17 cellular contexts compared by ENCODE assay signal in genomic region chr2:96158554-96158940, GRCh38. TPM values are rescaled to one million over a fixed set of nuclear protein-coding genes. Genes with fewer than 3 reads are reported as not detected.
DNase-seq lines count a peak whose midpoint lies in the region; ATAC-seq and TF ChIP-seq lines count a peak whose summit lies in the region.
"Had no signal": no experiment of that assay in that cellular context is flagged by ENCODE, and none has a peak within 500 bp of the region (broad histone marks: within the 10 kb centered on the region; RNA-seq: fewer than 3 reads in every experiment).

No MANE protein-coding gene starts in this region.

- no peaks in the 10 kb centered on the region for H3K36me3 ChIP-seq in osteoblast (ENCODE audit: insufficient read depth, low read length)

- TF ChIP-seq POLR2A in GM18526 (IDR thresholded peaks at IDR 0.05; ENCODE audit: extremely low read depth, insufficient read length) = peak; percentile 15

- no peaks in the 10 kb centered on the region for H3K9me3 ChIP-seq in osteoblast (ENCODE audit: low read depth, low read length)
- H3K9me3 ChIP-seq: testis had no signal

- H3K4me3 Mint-ChIP-seq in activated CD4-positive, alpha-beta T cell treated with anti-CD3 and anti-CD28 coated beads, Interleukin-2, amount 10 ng/mL, durations not matched to agents 24 days and 14 days = peak overlapping the region; percentile 70

- H3K9me3 Mint-ChIP-seq in activated CD4-positive, alpha-beta T cell treated with anti-CD3 and anti-CD28 coated beads, Interleukin-2, amount 10 ng/mL, durations not matched to agents 24 days and 14 days = peaks cover 3% of the 10 kb centered on the region
- peaks cover 3 to 7% of the 10 kb centered on the region in 2 donors for H3K9me3 Mint-ChIP-seq in activated naive CD4-positive, alpha-beta T cell treated with anti-CD3 and anti-CD28 coated beads, Interleukin-2, amount 50 U/mL, for 72 hours

- intact Hi-C loops in activated CD4-positive, alpha-beta T cell treated with anti-CD3 and anti-CD28 coated beads, Interleukin-2, amount 10 ng/mL, durations not matched to agents 24 days and 14 days (cut with micrococcal nuclease) = no loop called here

- H3K4me2 ChIP-seq in osteoblast (ENCODE audit: insufficient read depth, low read length) = no peak overlapping the region
- H3K4me2 ChIP-seq: smooth muscle cell had no signal

- H3K27ac ChIP-seq in osteoblast (ENCODE audit: low read depth, low read length) = no peak overlapping the region
- H3K27ac ChIP-seq: testis had no signal

- H3K4me3 ChIP-seq in osteoblast (ENCODE audit: insufficient read depth, low read length) = no peak overlapping the region
- H3K4me3 ChIP-seq: smooth muscle cell, testis had no signal

- no peak for DNase-seq in activated CD4-positive, alpha-beta T cell treated with anti-CD3 and anti-CD28 coated beads, Interleukin-2, amount 10 ng/mL, durations not matched to agents 24 days and 14 days
- no peak for DNase-seq in activated CD4-positive, alpha-beta T cell treated with anti-CD3 and anti-CD28 coated beads, Interleukin-2, amount 50 U/mL, for 4 hours
- DNase-seq in activated naive CD4-positive, alpha-beta T cell treated with anti-CD3 and anti-CD28 coated beads, Interleukin-2, amount 50 U/mL, for 72 hours (ENCODE audit: low spot score in 2 of 2) = no peak
- DNase-seq in osteoblast (ENCODE audit: insufficient read length, low spot score, missing footprints) (peak; percentile 9), DMS79 treated with DMSO at 0.1 percent for 48 hours (lab: John Stamatoyannopoulos, UW) (no peak)
- DNase-seq: NCI-H1436, NCI-H524, occipital lobe, testis had no signal

- no peaks in the 10 kb centered on the region for H3K4me1 ChIP-seq in osteoblast (ENCODE audit: insufficient read depth, low read length)

- H4K20me1 ChIP-seq in osteoblast (ENCODE audit: insufficient read depth, low read length) = no peaks in the 10 kb centered on the region

- H3K27me3 ChIP-seq in osteoblast (ENCODE audit: insufficient read depth, low read length) = peaks cover 2% of the 10 kb centered on the region
- H3K27me3 ChIP-seq: testis had no signal

- H3K27ac Mint-ChIP-seq in activated CD4-positive, alpha-beta T cell treated with anti-CD3 and anti-CD28 coated beads, Interleukin-2, amount 10 ng/mL, durations not matched to agents 24 days and 14 days = peak overlapping the region; percentile 92
- peak overlapping the region; percentile 93 to 98 for H3K27ac Mint-ChIP-seq in activated naive CD4-positive, alpha-beta T cell treated with anti-CD3 and anti-CD28 coated beads, Interleukin-2, amount 50 U/mL, for 72 hours

- ATAC-seq in activated naive CD4-positive, alpha-beta T cell treated with anti-CD3 and anti-CD28 coated beads, Interleukin-2, amount 50 U/mL, for 72 hours = no peak
- ATAC-seq in GM18861 (IDR thresholded peaks at IDR 0.05; ENCODE audit: unreplicated experiment) (no peak), GM18858 (IDR thresholded peaks at IDR 0.05; ENCODE audit: unreplicated experiment) (no peak)
- ATAC-seq: Panc1 had no signal

- peaks cover 3% of the 10 kb centered on the region for H3K36me3 Mint-ChIP-seq in activated CD4-positive, alpha-beta T cell treated with anti-CD3 and anti-CD28 coated beads, Interleukin-2, amount 10 ng/mL, durations not matched to agents 24 days and 14 days (ENCODE audit: low read depth)
- H3K36me3 Mint-ChIP-seq in activated naive CD4-positive, alpha-beta T cell treated with anti-CD3 and anti-CD28 coated beads, Interleukin-2, amount 50 U/mL, for 72 hours = peaks cover 0 to 16% of the 10 kb centered on the region in 2 donors

- no peaks in the 10 kb centered on the region for H3K27me3 Mint-ChIP-seq in activated CD4-positive, alpha-beta T cell treated with anti-CD3 and anti-CD28 coated beads, Interleukin-2, amount 10 ng/mL, durations not matched to agents 24 days and 14 days

- peaks cover 62% of the 10 kb centered on the region for H3K4me1 Mint-ChIP-seq in activated CD4-positive, alpha-beta T cell treated with anti-CD3 and anti-CD28 coated beads, Interleukin-2, amount 10 ng/mL, durations not matched to agents 24 days and 14 days

- no peaks in the 10 kb centered on the region for H3K79me2 ChIP-seq in osteoblast (ENCODE audit: insufficient read depth, low read length)

- no peak overlapping the region for H2AFZ ChIP-seq in osteoblast (ENCODE audit: low read length)

- no peak for TF ChIP-seq CTCF in osteoblast (IDR thresholded peaks at IDR 0.05; ENCODE audit: extremely low read depth, low read depth, low read length)

RNA-seq across cellular contexts. Expression of gene DUSP2, which starts 13.3 kb away (rescaled TPM):
- 436 and 445 TPM in 2 replicates for total RNA-seq in activated CD4-positive, alpha-beta T cell treated with anti-CD3 and anti-CD28 coated beads, Interleukin-2, amount 10 ng/mL, durations not matched to agents 24 days and 14 days
- 100 to 1,000 TPM; 202 to 218 TPM for total RNA-seq in activated naive CD4-positive, alpha-beta T cell treated with anti-CD3 and anti-CD28 coated beads, Interleukin-2, amount 50 U/mL, for 72 hours
- total RNA-seq in osteoblast = 2.7 and 3.3 TPM in 2 replicates

RNA-seq across cellular contexts. Expression of gene ASTL, which starts 20.2 kb away (rescaled TPM):
- 2.4 and 3.4 TPM in 2 replicates for total RNA-seq in activated CD4-positive, alpha-beta T cell treated with anti-CD3 and anti-CD28 coated beads, Interleukin-2, amount 10 ng/mL, durations not matched to agents 24 days and 14 days
- 1 to 10 TPM in 1 of 2 donors, under 1 TPM in 1; 0.82 to 3.4 TPM for total RNA-seq in activated naive CD4-positive, alpha-beta T cell treated with anti-CD3 and anti-CD28 coated beads, Interleukin-2, amount 50 U/mL, for 72 hours
- not detected in 2 replicates for total RNA-seq in osteoblast
- total RNA-seq: dermis microvascular lymphatic vessel endothelial cell; lung microvascular endothelial cell; occipital lobe; T-helper 2 cell treated with Interferon-gamma antibody and Interleukin-4, amounts not matched to agents 100 ng/mL and 5 ng/mL, for 36 hours had no signal

RNA-seq across cellular contexts. Expression of gene ADRA2B, which starts 42.2 kb away (rescaled TPM):
- total RNA-seq in activated CD4-positive, alpha-beta T cell treated with anti-CD3 and anti-CD28 coated beads, Interleukin-2, amount 10 ng/mL, durations not matched to agents 24 days and 14 days = 0.21 TPM in 2 replicates
- under 1 TPM; 0.47 to 0.61 TPM for total RNA-seq in activated naive CD4-positive, alpha-beta T cell treated with anti-CD3 and anti-CD28 coated beads, Interleukin-2, amount 50 U/mL, for 72 hours
- under 0.01 TPM in 1 of 2 replicates, not detected in the other for total RNA-seq in osteoblast
- total RNA-seq: lung microvascular endothelial cell, occipital lobe had no signal

RNA-seq across cellular contexts. Expression of gene STARD7, which starts 50.1 kb away (rescaled TPM):
- total RNA-seq in activated CD4-positive, alpha-beta T cell treated with anti-CD3 and anti-CD28 coated beads, Interleukin-2, amount 10 ng/mL, durations not matched to agents 24 days and 14 days = 212 and 217 TPM in 2 replicates
- total RNA-seq in activated naive CD4-positive, alpha-beta T cell treated with anti-CD3 and anti-CD28 coated beads, Interleukin-2, amount 50 U/mL, for 72 hours = 100 to 1,000 TPM in 1 of 2 donors, 10 to 100 TPM in 1; 82.9 to 159 TPM
- 139 and 163 TPM in 2 replicates for total RNA-seq in osteoblast

Comparison
In these comparisons a context has a peak if more than half of its experiments do, and no peak if none do; other contexts are left out.
1. RNA of gene DUSP2, which starts 13.3 kb away (total RNA-seq): 436 to 445 TPM in activated CD4-positive, alpha-beta T cell treated with anti-CD3 and anti-CD28 coated beads, Interleukin-2, amount 10 ng/mL, durations not matched to agents 24 days and 14 days and 202 to 218 TPM in activated naive CD4-positive, alpha-beta T cell treated with anti-CD3 and anti-CD28 coated beads, Interleukin-2, amount 50 U/mL, for 72 hours; 2.7 to 3.3 TPM in osteoblast; every median in the first group is over 10 times any median in the second.